ENCODE assay signal across 17 cellular contexts in the genomic region with DNA sequence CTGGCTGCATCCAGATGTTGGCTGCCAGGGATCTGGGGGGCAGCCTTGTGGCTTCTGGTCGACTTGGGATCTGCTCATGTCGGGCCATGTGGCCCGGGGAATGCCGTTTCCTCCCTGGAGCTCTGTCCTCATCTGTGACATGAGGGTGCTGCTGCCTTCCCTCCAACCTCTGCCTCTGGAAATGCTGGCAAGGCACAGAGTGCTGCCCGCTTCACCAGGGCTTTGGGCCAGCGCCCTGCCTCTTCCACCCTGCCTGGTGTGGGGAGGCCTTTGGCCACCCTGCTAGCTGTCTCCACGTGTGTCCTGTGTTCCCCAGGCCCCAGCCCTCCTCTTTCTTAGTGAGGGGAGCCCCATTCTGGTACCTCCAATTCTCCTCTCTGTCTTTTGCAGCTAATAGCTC. TPM values are rescaled to one million over a fixed set of nuclear protein-coding genes. Genes with fewer than 3 reads are reported as not detected.
DNase-seq lines count a peak whose midpoint lies in the region; ATAC-seq and TF ChIP-seq lines count a peak whose summit lies in the region.
"Had no signal": no experiment of that assay in that cellular context is flagged by ENCODE, and none has a peak within 500 bp of the region (broad histone marks: within the 10 kb centered on the region; RNA-seq: fewer than 3 reads in every experiment).

No MANE protein-coding gene starts in this region.

- H3K36me3 ChIP-seq in heart right ventricle = no peaks in the 10 kb centered on the region
- H3K36me3 ChIP-seq in lung (ENCODE audit: control insufficient read depth in 2 of 2, insufficient read depth in 2 of 2, low read length in 2 of 2) = no peaks in the 10 kb centered on the region

- H3K27me3 ChIP-seq in heart right ventricle (peaks cover 0 to 46% (median 0%) of the 10 kb centered on the region in 7 donors), lung (ENCODE audit: control insufficient read depth, insufficient read depth) (no peaks in the 10 kb centered on the region), foreskin keratinocyte (peaks cover 40% of the 10 kb centered on the region)

- peaks cover 19% of the 10 kb centered on the region for H3K4me1 Mint-ChIP-seq in T-helper 17 cell
- peaks cover 38% of the 10 kb centered on the region for H3K4me1 Mint-ChIP-seq in osteocyte (ENCODE audit: unreplicated experiment)

- no peak for ATAC-seq in T-helper 17 cell
- peak in 7 of 8 donors; percentile 5 to 38 (median 23) for ATAC-seq in heart right ventricle
- ATAC-seq in lung (ENCODE audit: insufficient read depth, low FRiP score) = no peak
- no peak for ATAC-seq in HG03432 (IDR thresholded peaks at IDR 0.05; ENCODE audit: unreplicated experiment)
- no peak for ATAC-seq in GM19463 (IDR thresholded peaks at IDR 0.05; ENCODE audit: unreplicated experiment)
- ATAC-seq in foreskin keratinocyte = no peak

- H3K9me3 ChIP-seq in T-helper 17 cell (ENCODE audit: control insufficient read depth, low read length, poor library complexity, severe bottlenecking) (no peaks in the 10 kb centered on the region), heart right ventricle (no peaks in the 10 kb centered on the region), lung (ENCODE audit: control insufficient read depth in 2 of 2, insufficient read depth in 1 of 2, low read length in 1 of 2) (no peaks in the 10 kb centered on the region)

- H3K27ac ChIP-seq in heart right ventricle (peak overlapping the region in 5 of 10 donors; percentile 25 to 98 (median 40)), lung (ENCODE audit: low read depth in 1 of 2, low read length in 1 of 2) (no peak overlapping the region), foreskin keratinocyte (no peak overlapping the region)

- H3K4me3 ChIP-seq in heart right ventricle (no peak overlapping the region), lung (peak overlapping the region; percentile 11)

- no peaks in the 10 kb centered on the region for H3K9me3 Mint-ChIP-seq in osteocyte (ENCODE audit: unreplicated experiment)
- H3K9me3 Mint-ChIP-seq: CD4-positive, alpha-beta memory T cell had no signal

- intact Hi-C loops in heart right ventricle (cut with DNase I) = loop anchor here in 1 of 10 donors (5.0 kb wide), 1 partner anchor 48 kb away; no protein-coding TSS in a partner anchor

- TF ChIP-seq CTCF in heart right ventricle (IDR thresholded peaks at IDR 0.05) (no peak), lung (IDR thresholded peaks at IDR 0.05; ENCODE audit: control extremely low read depth, extremely low read depth) (no peak), osteocyte (IDR thresholded peaks at IDR 0.05) (no peak), foreskin keratinocyte (conservative IDR thresholded peaks at IDR 0.05) (no peak)

- H3K4me3 Mint-ChIP-seq in T-helper 17 cell (no peak overlapping the region), osteocyte (ENCODE audit: unreplicated experiment) (peak overlapping the region; percentile 6)

- H3K36me3 Mint-ChIP-seq in T-helper 17 cell (ENCODE audit: low read depth) (peaks cover 21% of the 10 kb centered on the region), osteocyte (ENCODE audit: unreplicated experiment) (peaks cover 13% of the 10 kb centered on the region)
- H3K36me3 Mint-ChIP-seq: CD4-positive, alpha-beta memory T cell had no signal

- DNase-seq in T-helper 17 cell (no peak), heart right ventricle (peak in 1 of 2 donors; percentile 52), lung (ENCODE audit: low spot score) (no peak), osteocyte (ENCODE audit: extremely low spot score, unreplicated experiment) (no peak), dedifferentiated amniotic fluid mesenchymal stem cell (ENCODE audit: extremely low spot score) (no peak), foreskin keratinocyte (no peak)
- DNase-seq: AML-193, DMS79 treated with DMSO at 0.1 percent for 48 hours, Karpas-422, MM.1S, NCI-H1105, NCI-H187, NCI-H446 treated with DMSO at 0.1 percent for 48 hours, NCI-H774 had no signal

- H3K27ac Mint-ChIP-seq in T-helper 17 cell (peak overlapping the region; percentile 32), osteocyte (ENCODE audit: unreplicated experiment) (peak overlapping the region; percentile 34)

- H3K27me3 Mint-ChIP-seq in T-helper 17 cell = peaks cover 78% of the 10 kb centered on the region
- H3K27me3 Mint-ChIP-seq in osteocyte (ENCODE audit: unreplicated experiment) = peaks cover 16% of the 10 kb centered on the region

- H3K4me1 ChIP-seq in heart right ventricle = peaks cover 5 to 61% (median 44%) of the 10 kb centered on the region in 9 donors
- H3K4me1 ChIP-seq in lung (ENCODE audit: control insufficient read depth in 2 of 2, insufficient read depth in 2 of 2, low read length in 2 of 2) = peaks cover 0 to 12% of the 10 kb centered on the region in 2 donors
- peaks cover under 1% of the 10 kb centered on the region for H3K4me1 ChIP-seq in foreskin keratinocyte

- 45 to 53% methylated on average over 7 of the region's 7 CpGs for WGBS in heart right ventricle, 2 donors
- 74 to 77% methylated on average over 7 of the region's 7 CpGs for WGBS in lung, 2 donors

RNA-seq across cellular contexts. Expression of a gene that starts 5.8 kb away (rescaled TPM):
- 10 to 100 TPM in 1 of 2 donors, 1 to 10 TPM in 1; 9.8 to 10.7 TPM for total RNA-seq in T-helper 17 cell
- total RNA-seq in heart right ventricle = 100 to 1,000 TPM in 5 of 10 donors, 10 to 100 TPM in 5; 78.0 to 119 (median 97.6) TPM
- 100 to 1,000 TPM in 1 of 2 donors, 10 to 100 TPM in 1; 77.7 to 175 TPM for polyA plus RNA-seq in heart right ventricle
- total RNA-seq in lung = 10 to 100 TPM; 37.5 to 70.9 TPM
- polyA plus RNA-seq in lung = 10 to 100 TPM; 40.3 to 62.5 TPM
- total RNA-seq in osteocyte = 88.7 and 96.9 TPM in 2 replicates
- 3.5 and 4.5 TPM in 2 replicates for total RNA-seq in foreskin keratinocyte
- 3.6 and 4.7 TPM in 2 replicates for polyA plus RNA-seq in foreskin keratinocyte

RNA-seq across cellular contexts. Expression of a gene that starts 22.0 kb away (rescaled TPM):
- total RNA-seq in T-helper 17 cell (10 to 100 TPM; 39.4 to 41.6 TPM), heart right ventricle (10 to 100 TPM; 12.1 to 22.4 (median 17.4) TPM), lung (10 to 100 TPM; 23.3 to 54.0 TPM), osteocyte (89.5 and 93.2 TPM in 2 replicates), foreskin keratinocyte (36.8 and 46.0 TPM in 2 replicates)
- polyA plus RNA-seq in heart right ventricle (10 to 100 TPM; 19.2 to 20.9 TPM), lung (10 to 100 TPM; 33.8 to 36.2 TPM), foreskin keratinocyte (27.1 and 33.2 TPM in 2 replicates)

RNA-seq across cellular contexts. Expression of a gene that starts 27.3 kb away (rescaled TPM):
- total RNA-seq in T-helper 17 cell = 10 to 100 TPM; 24.2 to 26.7 TPM
- 10 to 100 TPM; 25.2 to 33.8 (median 29.5) TPM for total RNA-seq in heart right ventricle
- polyA plus RNA-seq in heart right ventricle = 10 to 100 TPM; 13.0 to 35.2 TPM
- 10 to 100 TPM; 13.2 to 36.2 TPM for total RNA-seq in lung
- 10 to 100 TPM; 15.4 to 36.3 TPM for polyA plus RNA-seq in lung
- total RNA-seq in osteocyte = 43.9 and 47.5 TPM in 2 replicates
- 64.5 and 71.5 TPM in 2 replicates for total RNA-seq in foreskin keratinocyte
- 41.6 and 49.3 TPM in 2 replicates for polyA plus RNA-seq in foreskin keratinocyte

RNA-seq across cellular contexts. Expression of a gene that starts 44.0 kb away (rescaled TPM):
- 1 to 10 TPM; 1.0 to 4.1 TPM for total RNA-seq in T-helper 17 cell
- total RNA-seq in heart right ventricle = not detected
- polyA plus RNA-seq in heart right ventricle = not detected
- total RNA-seq in lung = under 1 TPM in 1 of 2 donors, not detected in 1; 0.52 TPM
- polyA plus RNA-seq in lung = not detected
- 1.1 TPM in 1 of 2 replicates, not detected in the other for total RNA-seq in osteocyte
- total RNA-seq in foreskin keratinocyte = not detected in 2 replicates
- not detected in 2 replicates for polyA plus RNA-seq in foreskin keratinocyte
- polyA plus RNA-seq: CD4-positive, alpha-beta memory T cell had no signal

Comparison
In these comparisons a context has a peak if more than half of its experiments do, and no peak if none do; other contexts are left out.
1. ATAC-seq: peak in heart right ventricle (7 of 8); none in T-helper 17 cell (single experiment), lung (single experiment), HG03432 (single experiment), GM19463 (single experiment) and foreskin keratinocyte (single experiment).